Comparison of ENCODE assay signal across 7 cellular contexts in genomic region chr1:27235827-27236226, GRCh38. TPM values are rescaled to one million over a fixed set of nuclear protein-coding genes. Genes with fewer than 3 reads are reported as not detected.
DNase-seq lines count a peak whose midpoint lies in the region; ATAC-seq and TF ChIP-seq lines count a peak whose summit lies in the region.

No MANE protein-coding gene starts in this region.

- no TSS peak for BruUV-seq in HCT116 (replicated peaks; lab: Mats Ljungman, UMichigan)

- no peak for TF ChIP-seq CTCF in HCT116 (IDR thresholded peaks at IDR 0.05 in 2 of 3, conservative IDR thresholded peaks at IDR 0.05 in 1 of 3; ENCODE audit: borderline replicate concordance in 1 of 3, insufficient read depth in 1 of 3, low read depth in 2 of 3, low read length in 2 of 3)

- peak overlapping the region; percentile 58; the same call in 1 of the 2 replicates for H3K9ac ChIP-seq in HCT116 (ENCODE audit: low read length)

- H3K36me3 ChIP-seq in HCT116 (ENCODE audit: control insufficient read depth in 1 of 2, insufficient read depth in 2 of 2, low read length in 2 of 2): no peaks in the 10 kb centered on the region

- no peaks in the 10 kb centered on the region for H3K27me3 Mint-ChIP-seq in T-helper 17 cell
- H3K27me3 Mint-ChIP-seq in stimulated activated naive B cell treated with anti-CD40 and anti-IgM and Interleukin-4, amounts not matched to agents 10 μg/mL and 1 μg/mL and 100 μg/mL, for 72 hours: no peaks in the 10 kb centered on the region

- H3K27ac ChIP-seq in HCT116 (ENCODE audit: low read depth, low read length) (no peak overlapping the region), right cardiac atrium (ENCODE audit: low read length) (no peak overlapping the region)

- WGBS in right cardiac atrium: 32% methylated on average over 7 of the region's 7 CpGs

- no peaks in the 10 kb centered on the region for H4K20me1 ChIP-seq in HCT116 (ENCODE audit: insufficient read depth)

- TF ChIP-seq RAD21 in HCT116 (IDR thresholded peaks at IDR 0.05; ENCODE audit: low read depth): no peak

- H3K4me2 ChIP-seq in HCT116 (ENCODE audit: low read length): peak overlapping the region; percentile 89

- intact Hi-C loops in HCT116 (cut with micrococcal nuclease): no loop called here
- intact Hi-C loops in right cardiac atrium (cut with DNase I): no loop called here

- H3K79me2 ChIP-seq in HCT116 (ENCODE audit: insufficient read depth, low read length): no peaks in the 10 kb centered on the region

- H3K27me3 ChIP-seq in HCT116 (ENCODE audit: insufficient read depth, low read length) (no peaks in the 10 kb centered on the region), right cardiac atrium (ENCODE audit: control insufficient read depth, insufficient read depth) (no peaks in the 10 kb centered on the region)

- CTCF ChIA-PET in HCT116 (lab: Charles Lee): no interaction called here

- TF ChIP-seq POLR2A in HCT116 (IDR thresholded peaks at IDR 0.05; ENCODE audit: borderline replicate concordance, extremely low read depth, insufficient read depth, insufficient read length): no peak
- no peak for TF ChIP-seq POLR2A in GM18505 (IDR thresholded peaks at IDR 0.05; ENCODE audit: borderline replicate concordance, extremely low read depth, insufficient read depth, insufficient read length)

- peak overlapping the region; percentile 93 for H3K27ac Mint-ChIP-seq in T-helper 17 cell
- H3K27ac Mint-ChIP-seq in stimulated activated naive B cell treated with anti-CD40 and anti-IgM and Interleukin-4, amounts not matched to agents 10 μg/mL and 1 μg/mL and 100 μg/mL, for 72 hours: peak overlapping the region; percentile 96

- peak overlapping the region; percentile 62 to 66 for H3K4me3 ChIP-seq in HCT116 (replicated peaks in 1 of 2; ENCODE audit: low read depth in 1 of 2, low read length in 2 of 2)
- H3K4me3 ChIP-seq in right cardiac atrium (ENCODE audit: low read length): peak overlapping the region; percentile 99

- H3K4me3 Mint-ChIP-seq in T-helper 17 cell: peak overlapping the region; percentile 91
- H3K4me3 Mint-ChIP-seq in stimulated activated naive B cell treated with anti-CD40 and anti-IgM and Interleukin-4, amounts not matched to agents 10 μg/mL and 1 μg/mL and 100 μg/mL, for 72 hours: peak overlapping the region; percentile 93 to 99

- DNase-seq in HCT116 (ENCODE audit: low read depth, low spot score) (no peak), T-helper 17 cell (no peak), right cardiac atrium (no peak), NCI-H1105 treated with DMSO at 0.1 percent for 48 hours (lab: John Stamatoyannopoulos, UW) (no peak)
- no peak for DNase-seq in stimulated activated naive B cell treated with anti-CD40 and anti-IgM and Interleukin-4, amounts not matched to agents 10 μg/mL and 1 μg/mL and 100 μg/mL, for 72 hours

- H3K9me2 ChIP-seq in HCT116 (ENCODE audit: insufficient read depth): no peaks in the 10 kb centered on the region

- H3K4me1 Mint-ChIP-seq in T-helper 17 cell: peaks cover 28% of the 10 kb centered on the region
- peaks cover 24 to 36% of the 10 kb centered on the region in 2 donors for H3K4me1 Mint-ChIP-seq in stimulated activated naive B cell treated with anti-CD40 and anti-IgM and Interleukin-4, amounts not matched to agents 10 μg/mL and 1 μg/mL and 100 μg/mL, for 72 hours

- no peak overlapping the region for H2AFZ ChIP-seq in HCT116 (ENCODE audit: low read depth, low read length, poor library complexity, severe bottlenecking)

- ATAC-seq in HCT116 (no peak), T-helper 17 cell (no peak), right cardiac atrium (no peak), GM18505 (IDR thresholded peaks at IDR 0.05; ENCODE audit: unreplicated experiment) (no peak), HG03095 (IDR thresholded peaks at IDR 0.05; ENCODE audit: unreplicated experiment) (no peak)
- no peak for ATAC-seq in stimulated activated naive B cell treated with anti-CD40 and anti-IgM and Interleukin-4, amounts not matched to agents 10 μg/mL and 1 μg/mL and 100 μg/mL, for 72 hours (replicated peaks)

- H3K9me3 ChIP-seq in HCT116 (ENCODE audit: control insufficient read depth in 1 of 2, insufficient read depth in 1 of 2, low read depth in 1 of 2, low read length in 2 of 2) (no peaks in the 10 kb centered on the region), T-helper 17 cell (ENCODE audit: control insufficient read depth, low read length, poor library complexity, severe bottlenecking) (no peaks in the 10 kb centered on the region), right cardiac atrium (ENCODE audit: control insufficient read depth, low read length) (no peaks in the 10 kb centered on the region)

- H3K9me3 Mint-ChIP-seq in stimulated activated naive B cell treated with anti-CD40 and anti-IgM and Interleukin-4, amounts not matched to agents 10 μg/mL and 1 μg/mL and 100 μg/mL, for 72 hours: no peaks in the 10 kb centered on the region

- H3K36me3 Mint-ChIP-seq in T-helper 17 cell (ENCODE audit: low read depth): peaks cover 5% of the 10 kb centered on the region
- H3K36me3 Mint-ChIP-seq in stimulated activated naive B cell treated with anti-CD40 and anti-IgM and Interleukin-4, amounts not matched to agents 10 μg/mL and 1 μg/mL and 100 μg/mL, for 72 hours: peaks cover 0 to 8% of the 10 kb centered on the region in 2 donors

- peaks cover 14 to 17% of the 10 kb centered on the region in 2 experiments for H3K4me1 ChIP-seq in HCT116 (ENCODE audit: control insufficient read depth in 1 of 2, insufficient read depth in 2 of 2, low read length in 2 of 2)
- peaks cover 3% of the 10 kb centered on the region for H3K4me1 ChIP-seq in right cardiac atrium (ENCODE audit: control insufficient read depth, insufficient read depth, low read length)

- POLR2A ChIA-PET in HCT116 (lab: Charles Lee): no interaction called here

- RAD21 ChIA-PET in HCT116 (lab: Charles Lee; ENCODE audit: low non-redundant PET in 1 of 2, low total read pairs in 2 of 2, uncharacterized antibody in 2 of 2, unreplicated experiment in 2 of 2): no interaction called here

TF ChIP-seq in HCT116, 20 proteins besides CTCF, POLR2A, EP300 and RAD21:
- no peak for TF ChIP-seq ZBTB33 (IDR thresholded peaks at IDR 0.05; ENCODE audit: extremely low read depth, insufficient replicate concordance, low read length)

RNA-seq across cellular contexts. Expression of gene WDTC1, which starts 1.4 kb away (rescaled TPM):
- 26.6 TPM for total RNA-seq in HCT116 (2021; ENCODE audit: unreplicated experiment)
- 25.5 and 26.6 TPM in 2 replicates for polyA plus RNA-seq in HCT116 (2012)
- 10 to 100 TPM; 30.7 to 32.9 TPM for total RNA-seq in T-helper 17 cell
- 10 to 100 TPM; 61.8 to 75.2 (median 72.4) TPM for total RNA-seq in right cardiac atrium
- 53.0 TPM for polyA plus RNA-seq in right cardiac atrium
